ENCODE assay signal across 1 cellular context in the genomic region with DNA sequence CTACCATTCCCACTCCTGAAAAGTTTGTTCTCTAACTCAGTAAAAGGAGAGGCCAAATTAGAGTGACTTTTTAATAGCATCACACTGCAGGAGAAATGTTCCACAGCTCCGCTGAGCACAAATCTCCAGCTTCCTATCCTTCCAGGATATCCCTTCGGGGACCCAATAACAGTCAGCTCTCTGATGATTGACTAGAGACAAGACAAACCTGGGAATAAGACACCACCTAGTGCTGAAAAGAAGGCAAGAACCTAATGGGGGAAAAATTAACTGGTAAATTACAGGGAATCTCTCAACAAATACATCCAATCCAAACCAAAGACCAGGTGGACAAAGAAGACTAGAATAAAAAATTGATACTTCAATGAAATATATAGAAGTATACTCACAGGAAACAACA.
TF ChIP-seq lines count a peak whose summit lies in the region.

No MANE protein-coding gene starts in this region.

TF ChIP-seq in SK-N-SH treated with all-trans-retinoic acid at 6 μM for 48 hours, 23 proteins besides CTCF, POLR2A, EP300 and RAD21 (continued from another document):
- TF ChIP-seq, protein P1, sequence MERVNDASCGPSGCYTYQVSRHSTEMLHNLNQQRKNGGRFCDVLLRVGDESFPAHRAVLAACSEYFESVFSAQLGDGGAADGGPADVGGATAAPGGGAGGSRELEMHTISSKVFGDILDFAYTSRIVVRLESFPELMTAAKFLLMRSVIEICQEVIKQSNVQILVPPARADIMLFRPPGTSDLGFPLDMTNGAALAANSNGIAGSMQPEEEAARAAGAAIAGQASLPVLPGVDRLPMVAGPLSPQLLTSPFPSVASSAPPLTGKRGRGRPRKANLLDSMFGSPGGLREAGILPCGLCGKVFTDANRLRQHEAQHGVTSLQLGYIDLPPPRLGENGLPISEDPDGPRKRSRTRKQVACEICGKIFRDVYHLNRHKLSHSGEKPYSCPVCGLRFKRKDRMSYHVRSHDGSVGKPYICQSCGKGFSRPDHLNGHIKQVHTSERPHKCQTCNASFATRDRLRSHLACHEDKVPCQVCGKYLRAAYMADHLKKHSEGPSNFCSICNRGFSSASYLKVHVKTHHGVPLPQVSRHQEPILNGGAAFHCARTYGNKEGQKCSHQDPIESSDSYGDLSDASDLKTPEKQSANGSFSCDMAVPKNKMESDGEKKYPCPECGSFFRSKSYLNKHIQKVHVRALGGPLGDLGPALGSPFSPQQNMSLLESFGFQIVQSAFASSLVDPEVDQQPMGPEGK (CRISPR knock-in tag; IDR thresholded peaks at IDR 0.05; ENCODE audit: borderline replicate concordance): no peak
- TF ChIP-seq GLIS3 (CRISPR knock-in tag; IDR thresholded peaks at IDR 0.05): no peak
- no peak for TF ChIP-seq ZFP3 (CRISPR knock-in tag; IDR thresholded peaks at IDR 0.05)
- no peak for TF ChIP-seq SNAI2 (CRISPR knock-in tag; IDR thresholded peaks at IDR 0.05)
- TF ChIP-seq, protein P2, sequence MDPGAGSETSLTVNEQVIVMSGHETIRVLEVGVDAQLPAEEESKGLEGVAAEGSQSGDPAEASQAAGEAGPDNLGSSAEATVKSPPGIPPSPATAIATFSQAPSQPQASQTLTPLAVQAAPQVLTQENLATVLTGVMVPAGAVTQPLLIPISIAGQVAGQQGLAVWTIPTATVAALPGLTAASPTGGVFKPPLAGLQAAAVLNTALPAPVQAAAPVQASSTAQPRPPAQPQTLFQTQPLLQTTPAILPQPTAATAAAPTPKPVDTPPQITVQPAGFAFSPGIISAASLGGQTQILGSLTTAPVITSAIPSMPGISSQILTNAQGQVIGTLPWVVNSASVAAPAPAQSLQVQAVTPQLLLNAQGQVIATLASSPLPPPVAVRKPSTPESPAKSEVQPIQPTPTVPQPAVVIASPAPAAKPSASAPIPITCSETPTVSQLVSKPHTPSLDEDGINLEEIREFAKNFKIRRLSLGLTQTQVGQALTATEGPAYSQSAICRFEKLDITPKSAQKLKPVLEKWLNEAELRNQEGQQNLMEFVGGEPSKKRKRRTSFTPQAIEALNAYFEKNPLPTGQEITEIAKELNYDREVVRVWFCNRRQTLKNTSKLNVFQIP (CRISPR knock-in tag; IDR thresholded peaks at IDR 0.05; ENCODE audit: borderline replicate concordance, low read depth): no peak
- TF ChIP-seq ZFP30 (CRISPR knock-in tag; IDR thresholded peaks at IDR 0.05): no peak
- no peak for TF ChIP-seq ZNF565 (CRISPR knock-in tag; conservative IDR thresholded peaks at IDR 0.05; ENCODE audit: low read depth)
- TF ChIP-seq OSR1 (CRISPR knock-in tag; IDR thresholded peaks at IDR 0.05): no peak
TF ChIP-seq in SK-N-SH treated with all-trans-retinoic acid at 6 μM for 48 hours: peak in this region for 0.
